ENCODE assay signal across 8 cellular contexts in genomic region chr2:98148968-98149697, GRCh38.
DNase-seq lines count a peak whose midpoint lies in the region; ATAC-seq, FAIRE-seq and TF ChIP-seq lines count a peak whose summit lies in the region.

No MANE protein-coding gene starts in this region.

- 0 out of 2 replicates have a peak, but pooled peaks cover 11% of the 10 kb centered on the region for H3K4me1 ChIP-seq in PC-9 (replicated peaks; ENCODE audit: insufficient read depth)
- H3K4me1 ChIP-seq in H1 (replicated peaks in 1 of 4; ENCODE audit: control insufficient read depth in 3 of 4, insufficient read depth in 4 of 4, low read length in 3 of 4) = no peaks in the 10 kb centered on the region

- H3K27ac Mint-ChIP-seq in naive thymus-derived CD8-positive, alpha-beta T cell = peak overlapping the region in 8 of 10 donors; percentile 4 to 66 (median 48)

- intact Hi-C loops in PC-9 (cut with micrococcal nuclease; ENCODE audit: unreplicated experiment) = no loop called here

- no peak for TF ChIP-seq POLR2A in H1 (IDR thresholded peaks at IDR 0.05; ENCODE audit: control extremely low read depth in 1 of 2, low read depth in 2 of 2, low read length in 2 of 2)

- no peak overlapping the region for H3K18ac ChIP-seq in H1 (ENCODE audit: extremely low read depth, low read length)

- H3K79me2 ChIP-seq in PC-9 (ENCODE audit: low read depth) = no peaks in the 10 kb centered on the region
- H3K79me2 ChIP-seq in H1 (ENCODE audit: control insufficient read depth in 1 of 2, insufficient read depth in 2 of 2, low read length in 2 of 2) = no peaks in the 10 kb centered on the region

- H4K5ac ChIP-seq in H1 (ENCODE audit: insufficient read length, low read depth, low read length) = no peak overlapping the region

- no peak overlapping the region for H2AK5ac ChIP-seq in H1 (ENCODE audit: low read depth, low read length)

- no peaks in the 10 kb centered on the region for H3F3A ChIP-seq in PC-9 (ENCODE audit: insufficient read depth, low read depth)

- no peaks in the 10 kb centered on the region for H3K9me2 ChIP-seq in PC-9 (ENCODE audit: insufficient read depth)

- POLR2A ChIA-PET in PC-9 (lab: Charles Lee; ENCODE audit: unreplicated experiment) (interaction anchor here (0.7 kb wide), 1 partner anchor 485 kb away, joined by 3 read pairs; the partner anchor contains the start of gene ACTR1B), H1 (lab: Charles Lee; ENCODE audit: partially characterized antibody) (no interaction called here)
- POLR2A ChIA-PET in naive thymus-derived CD8-positive, alpha-beta T cell (lab: Charles Lee) = no interaction called here

- 75% methylated on average over 5 of the region's 5 CpGs; no CpG with 5 or more reads in 1 of the 2 experiments for WGBS in H1 (ENCODE audit: extremely low coverage in 1 of 2, insufficient coverage in 1 of 2, insufficient read length in 1 of 2, insufficient replicate concordance in 2 of 2, low coverage in 1 of 2, low lambda C conversion rate in 2 of 2, missing lambda C conversion rate in 1 of 2), 2 experiments

- peaks cover 0 to 15% (median 7%) of the 10 kb centered on the region in 9 donors for H3K9me3 Mint-ChIP-seq in naive thymus-derived CD8-positive, alpha-beta T cell

- in situ Hi-C loops in G401 (cut with HindIII; ENCODE audit: low sequenced_read_pairs) = no loop called here

- no peaks in the 10 kb centered on the region for H3K27me3 ChIP-seq in PC-9 (ENCODE audit: insufficient read depth, low read depth)
- H3K27me3 ChIP-seq in H1 (replicated peaks in 1 of 4; ENCODE audit: control insufficient read depth in 3 of 4, extremely low read depth in 1 of 4, insufficient read depth in 3 of 4, low read length in 3 of 4) = no peaks in the 10 kb centered on the region

- TF ChIP-seq RAD21 in H1 (IDR thresholded peaks at IDR 0.05 in 1 of 2, conservative IDR thresholded peaks at IDR 0.05 in 1 of 2; ENCODE audit: low read depth in 2 of 2, low read length in 2 of 2) = no peak

- no peak overlapping the region for H4K8ac ChIP-seq in H1 (ENCODE audit: extremely low read depth, insufficient read depth, low read length)

- H3K27ac ChIP-seq in PC-9 (no peak overlapping the region), H1 (ENCODE audit: low read depth, low read length) (no peak overlapping the region)

- H3K56ac ChIP-seq in H1 (replicated peaks; ENCODE audit: insufficient read length, low read depth, low read length) = no peak overlapping the region

- TF ChIP-seq CTCF in PC-9 (conservative IDR thresholded peaks at IDR 0.05) = no peak
- TF ChIP-seq CTCF in H1 (IDR thresholded peaks at IDR 0.05; ENCODE audit: control extremely low read depth in 1 of 3, insufficient read depth in 1 of 3, low read depth in 1 of 3, low read length in 3 of 3) = no peak

- no peak overlapping the region for H2BK20ac ChIP-seq in H1 (ENCODE audit: low read length)

- no peaks in the 10 kb centered on the region for H3K79me1 ChIP-seq in H1 (ENCODE audit: low read depth, low read length)

- TF ChIP-seq EP300 in H1 (IDR thresholded peaks at IDR 0.05; ENCODE audit: borderline replicate concordance in 1 of 2, low read depth in 2 of 2, low read length in 2 of 2) = no peak

- H4K20me1 ChIP-seq in PC-9 (ENCODE audit: insufficient read depth) = no peaks in the 10 kb centered on the region
- H4K20me1 ChIP-seq in H1 (replicated peaks in 1 of 2; ENCODE audit: control insufficient read depth in 1 of 2, insufficient read depth in 2 of 2, low read length in 2 of 2) = no peaks in the 10 kb centered on the region

- peaks cover 0 to 4% (median 0%) of the 10 kb centered on the region in 5 donors for H3K27me3 Mint-ChIP-seq in naive thymus-derived CD8-positive, alpha-beta T cell

- H2BK120ac ChIP-seq in H1 (replicated peaks; ENCODE audit: low read depth, low read length) = no peak overlapping the region

- no peak overlapping the region for H2BK5ac ChIP-seq in H1 (ENCODE audit: low read depth, low read length)

- no peak overlapping the region for H3K4ac ChIP-seq in H1 (replicated peaks; ENCODE audit: insufficient read length, low read depth, low read length)

- H2AFZ ChIP-seq in PC-9 = peak overlapping the region; percentile 40
- peak overlapping the region; percentile 43; the same call in 1 of the 2 replicates for H2AFZ ChIP-seq in H1 (ENCODE audit: low read length)

- DNase-seq in G401 (ENCODE audit: low spot score) (peak; percentile 25), PC-9 (peak; percentile 10 to 75), H1 (ENCODE audit: low read depth in 1 of 2, low spot score in 2 of 2) (no peak), amniotic stem cell (lab: John Stamatoyannopoulos, UW) (no peak), DMS153 (lab: John Stamatoyannopoulos, UW) (no peak)
- peak in 6 of 10 donors; percentile 27 to 52 (median 36) for DNase-seq in naive thymus-derived CD8-positive, alpha-beta T cell

- peaks cover 0 to 17% (median 5%) of the 10 kb centered on the region in 4 donors for H3K4me1 Mint-ChIP-seq in naive thymus-derived CD8-positive, alpha-beta T cell

- H3K36me3 Mint-ChIP-seq in naive thymus-derived CD8-positive, alpha-beta T cell = peaks cover 0 to 3% (median 0%) of the 10 kb centered on the region in 3 donors

- H3K9me3 ChIP-seq in PC-9 (ENCODE audit: insufficient read depth, low read depth) (no peaks in the 10 kb centered on the region), H1 (ENCODE audit: insufficient read depth in 2 of 2, low read depth in 1 of 2, low read length in 1 of 2) (no peaks in the 10 kb centered on the region)

- no peak overlapping the region for H2BK15ac ChIP-seq in H1 (ENCODE audit: low read length)

- CTCF ChIA-PET in PC-9 (lab: Charles Lee) = no interaction called here
- CTCF ChIA-PET in H1 (lab: Charles Lee; ENCODE audit: partially characterized antibody) = interaction anchor here (0.9 kb wide), 2 partner anchors 9 to 140 kb away, joined by 3 to 4 read pairs; no protein-coding TSS in a partner anchor

- ATAC-seq in naive thymus-derived CD8-positive, alpha-beta T cell = peak; percentile 96 to 98
- ATAC-seq in GM21390 (IDR thresholded peaks at IDR 0.05; ENCODE audit: unreplicated experiment) (no peak), HG03280 (IDR thresholded peaks at IDR 0.05; ENCODE audit: unreplicated experiment) (no peak)

- no peak overlapping the region for H3K14ac ChIP-seq in H1 (ENCODE audit: insufficient read length)

- FAIRE-seq in H1 (lab: Jason Lieb, UNC) = peak; percentile 82

- H3K4me3 Mint-ChIP-seq in naive thymus-derived CD8-positive, alpha-beta T cell = peak overlapping the region in 9 of 10 donors; percentile 15 to 59 (median 43)

- H3K23me2 ChIP-seq in H1 (ENCODE audit: low read depth, low read length) = 0 out of 2 replicates have a peak, but pooled peaks cover 1% of the 10 kb centered on the region

- H3K4me2 ChIP-seq in PC-9 (peak overlapping the region; percentile 41), H1 (ENCODE audit: insufficient read depth in 1 of 2, low read depth in 2 of 2, low read length in 2 of 2) (no peak overlapping the region)

- H3K4me3 ChIP-seq in PC-9 = peak overlapping the region; percentile 14; the same call in 1 of the 2 replicates
- no peak overlapping the region for H3K4me3 ChIP-seq in H1 (ENCODE audit: extremely low read depth in 1 of 4, insufficient read depth in 2 of 4, low read depth in 3 of 4, low read length in 4 of 4)

- no peaks in the 10 kb centered on the region for H3K36me3 ChIP-seq in PC-9 (ENCODE audit: low read depth)
- no peaks in the 10 kb centered on the region for H3K36me3 ChIP-seq in H1 (ENCODE audit: control insufficient read depth in 2 of 4, insufficient read depth in 4 of 4, low read length in 3 of 4)

- H3K9ac ChIP-seq in H1 (replicated peaks in 1 of 4; ENCODE audit: extremely low read depth in 1 of 4, low read depth in 3 of 4, low read length in 3 of 4) = no peak overlapping the region

- no peak overlapping the region for H3K23ac ChIP-seq in H1 (ENCODE audit: insufficient read length)

- H2BK12ac ChIP-seq in H1 (ENCODE audit: low read depth, low read length) = no peak overlapping the region

- BruUV-seq in PC-9 (replicated peaks; lab: Mats Ljungman, UMichigan) = no TSS peak

- H4K91ac ChIP-seq in H1 (replicated peaks; ENCODE audit: insufficient read length, low read length) = no peak overlapping the region

TF ChIP-seq in H1, 55 proteins besides CTCF, POLR2A, EP300 and RAD21:
- no peak for TF ChIP-seq GABPA (IDR thresholded peaks at IDR 0.05; ENCODE audit: borderline replicate concordance, insufficient read depth, low read length)
- no peak for TF ChIP-seq KDM1A (IDR thresholded peaks at IDR 0.05; ENCODE audit: borderline replicate concordance, low read length)
- no peak for TF ChIP-seq POU5F1 (IDR thresholded peaks at IDR 0.05; ENCODE audit: low read depth, low read length)
- no peak for TF ChIP-seq CEBPB (IDR thresholded peaks at IDR 0.05; ENCODE audit: low read depth, low read length)
- no peak for TF ChIP-seq SP1 (IDR thresholded peaks at IDR 0.05; ENCODE audit: low read depth, low read length)

Comparison
In these comparisons a context has a peak if more than half of its experiments do, and no peak if none do; other contexts are left out.
1. DNase-seq: peak in G401 (single experiment), PC-9 (2 of 2) and naive thymus-derived CD8-positive, alpha-beta T cell (6 of 10); none in H1 (0 of 2), amniotic stem cell (single experiment) and DMS153 (single experiment).
2. ATAC-seq: peak in naive thymus-derived CD8-positive, alpha-beta T cell (2 of 2); none in GM21390 (single experiment) and HG03280 (single experiment).